ENCODE assay signal across 8 cellular contexts in the genomic region with DNA sequence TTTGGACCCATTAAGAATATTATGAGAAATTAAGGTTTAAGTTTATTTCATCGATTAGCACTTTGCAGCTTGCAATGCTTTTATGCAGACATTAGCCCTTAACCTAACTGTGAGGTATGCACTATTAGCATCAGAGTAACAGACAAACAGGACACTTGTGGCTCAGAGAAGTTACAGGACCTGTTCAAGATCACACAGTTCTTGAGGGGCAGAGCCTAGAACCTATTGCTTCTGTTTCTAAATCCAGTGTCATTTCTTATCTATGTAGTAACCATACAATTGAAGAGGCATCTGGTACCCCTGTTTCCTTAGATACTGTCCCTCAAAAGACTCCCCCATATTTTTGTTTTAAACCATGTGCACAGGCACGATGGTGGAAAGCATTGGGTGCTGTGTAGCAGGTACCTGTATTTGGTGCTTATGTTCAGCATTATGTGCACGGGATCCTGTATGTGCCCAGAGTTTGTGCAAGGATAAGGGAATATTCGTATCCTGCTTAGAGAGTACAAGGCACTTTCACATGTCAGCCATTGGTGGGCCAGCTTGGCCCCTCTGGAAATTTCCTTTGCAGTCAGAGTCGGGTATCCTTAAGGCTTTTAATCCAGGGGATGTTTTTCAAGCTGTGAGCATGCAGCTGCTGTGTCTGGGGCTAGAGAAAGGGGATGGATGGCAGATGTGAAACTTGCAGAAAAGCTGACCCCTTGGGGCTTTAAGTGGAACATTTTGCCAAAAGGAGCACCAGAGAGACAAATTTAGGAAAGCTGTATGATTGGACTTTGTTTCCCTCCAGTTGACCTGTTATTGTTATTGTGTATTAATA. TPM values are rescaled to one million over a fixed set of nuclear protein-coding genes. Genes with fewer than 3 reads are reported as not detected.
DNase-seq lines count a peak whose midpoint lies in the region; ATAC-seq and TF ChIP-seq lines count a peak whose summit lies in the region.

No MANE protein-coding gene starts in this region.

- H3K27ac ChIP-seq in RWPE2 (ENCODE audit: poor library complexity, severe bottlenecking) (peak overlapping the region; percentile 36), fibroblast of lung (ENCODE audit: insufficient read depth, low read length) (peak overlapping the region; percentile 77), sigmoid colon (peak overlapping the region; percentile 86 to 93 (median 92))

- no peaks in the 10 kb centered on the region for H3K27me3 ChIP-seq in RWPE2 (ENCODE audit: insufficient read depth, poor library complexity, severe bottlenecking)
- H3K27me3 ChIP-seq in fibroblast of lung (ENCODE audit: control insufficient read depth, insufficient read depth, low read length): no peaks in the 10 kb centered on the region
- H3K27me3 ChIP-seq in sigmoid colon: no peaks in the 10 kb centered on the region

- peak overlapping the region; percentile 81 for H3K4me2 ChIP-seq in fibroblast of lung (ENCODE audit: extremely low read depth, insufficient read depth, low read length)

- TF ChIP-seq CTCF in GM12864 (IDR thresholded peaks at IDR 0.05; ENCODE audit: low read depth, low read length, missing control alignments) (no peak), RWPE2 (IDR thresholded peaks at IDR 0.05; ENCODE audit: poor library complexity, severe bottlenecking) (no peak), fibroblast of lung (conservative IDR thresholded peaks at IDR 0.05 in 1 of 2, IDR thresholded peaks at IDR 0.05 in 1 of 2; ENCODE audit: low read depth in 1 of 2, low read length in 2 of 2) (no peak), sigmoid colon (IDR thresholded peaks at IDR 0.05) (no peak)

- H2AFZ ChIP-seq in fibroblast of lung (ENCODE audit: low read length): no peak overlapping the region

- H3K9ac ChIP-seq in fibroblast of lung (ENCODE audit: insufficient read depth, low read length): no peak overlapping the region

- H3K79me2 ChIP-seq in fibroblast of lung (ENCODE audit: control insufficient read depth, insufficient read depth, low read length): peaks cover 67% of the 10 kb centered on the region

- ATAC-seq in RWPE2 (ENCODE audit: low read depth): no peak
- no peak for ATAC-seq in HG03520 (IDR thresholded peaks at IDR 0.05; ENCODE audit: unreplicated experiment)
- ATAC-seq in GM21529 (IDR thresholded peaks at IDR 0.05; ENCODE audit: unreplicated experiment): no peak

- no peak for TF ChIP-seq POLR2A in sigmoid colon (IDR thresholded peaks at IDR 0.05)

- WGBS in sigmoid colon, 2 donors: 32 to 48% methylated on average over 5 of the region's 5 CpGs

- no peaks in the 10 kb centered on the region for H3K4me1 ChIP-seq in RWPE2 (ENCODE audit: insufficient read depth, poor library complexity, severe bottlenecking)
- peaks cover 30% of the 10 kb centered on the region for H3K4me1 ChIP-seq in fibroblast of lung (ENCODE audit: control insufficient read depth, extremely low read depth, insufficient read depth, low read length)
- peaks cover 0 to 62% (median 49%) of the 10 kb centered on the region in 4 donors for H3K4me1 ChIP-seq in sigmoid colon

- no peak for DNase-seq in GM12864 (ENCODE audit: low read depth)
- DNase-seq in RWPE2 (ENCODE audit: low spot score): no peak
- DNase-seq in fibroblast of lung (ENCODE audit: low read depth in 2 of 2): no peak
- DNase-seq in sigmoid colon: no peak
- no peak for DNase-seq in RPMI8226
- DNase-seq in AG20443 (ENCODE audit: low spot score): no peak

- no peaks in the 10 kb centered on the region for H4K20me1 ChIP-seq in fibroblast of lung (ENCODE audit: control insufficient read depth, extremely low read depth, insufficient read depth, low read length)

- H3K4me3 ChIP-seq in GM12864 (ENCODE audit: low read depth, low read length) (peak overlapping the region; percentile 62; the same call in 1 of the 2 replicates), RWPE2 (ENCODE audit: severe bottlenecking) (peak overlapping the region; percentile 48), fibroblast of lung (replicated peaks in 1 of 4; ENCODE audit: control extremely low read depth in 1 of 4, insufficient read depth in 1 of 4, low read depth in 3 of 4, low read length in 4 of 4) (peak overlapping the region; percentile 50 to 95 (median 93)), sigmoid colon (peak overlapping the region; percentile 68 to 79 (median 72))

- no peak for TF ChIP-seq EP300 in sigmoid colon (IDR thresholded peaks at IDR 0.05)

- no peaks in the 10 kb centered on the region for H3K36me3 ChIP-seq in RWPE2 (ENCODE audit: low read depth)
- peaks cover 31% of the 10 kb centered on the region for H3K36me3 ChIP-seq in fibroblast of lung (ENCODE audit: control insufficient read depth, insufficient read depth, low read length)
- H3K36me3 ChIP-seq in sigmoid colon: no peaks in the 10 kb centered on the region

- H3K9me3 ChIP-seq in RWPE2 (ENCODE audit: severe bottlenecking): no peaks in the 10 kb centered on the region
- no peaks in the 10 kb centered on the region for H3K9me3 ChIP-seq in fibroblast of lung (ENCODE audit: control insufficient read depth, insufficient read depth, low read depth, low read length)
- H3K9me3 ChIP-seq in sigmoid colon: no peaks in the 10 kb centered on the region

- intact Hi-C loops in sigmoid colon (cut with DNase I): loop anchor here (5.0 kb wide), 3 partner anchors 69 to 214 kb away; a partner anchor contains a TSS

RNA-seq across cellular contexts. Expression of a gene that starts 2.0 kb away (rescaled TPM):
- 351 and 926 TPM in 2 replicates for total RNA-seq in fibroblast of lung
- 320 and 604 TPM in 2 replicates for polyA plus RNA-seq in fibroblast of lung
- 201 and 407 TPM in 2 replicates for polyA plus RNA-seq in fibroblast of lung (2012)
- 396 and 765 TPM in 2 replicates for polyA minus RNA-seq in fibroblast of lung (ENCODE audit: low replicate concordance)
- 10 to 100 TPM; 11.4 to 25.0 (median 22.2) TPM for total RNA-seq in sigmoid colon
- 10 to 100 TPM in 1 of 3 donors, 1 to 10 TPM in 2; 4.2 to 51.8 (median 5.3) TPM for polyA plus RNA-seq in sigmoid colon

Comparison
In these comparisons a context has a peak if more than half of its experiments do, and no peak if none do; other contexts are left out.
1. H3K27ac ChIP-seq: peak in every context shown above with its lines; median percentile 92 in sigmoid colon; 77 in fibroblast of lung; 36 in RWPE2.
2. RNA of a gene that starts 2.0 kb away (total RNA-seq): 351 to 926 TPM in fibroblast of lung; 11.4 to 25.0 TPM in sigmoid colon; every median in the first group is over 10 times any median in the second.
3. Peak in every context shown above with its lines, with median percentiles within 50 percentile points of each other: H3K4me3 ChIP-seq.